Comparison of ENCODE assay signal across 8 cellular contexts in genomic region chr18:77114564-77115391, GRCh38. TPM values are rescaled to one million over a fixed set of nuclear protein-coding genes. Genes with fewer than 3 reads are reported as not detected.
DNase-seq lines count a peak whose midpoint lies in the region; ATAC-seq and TF ChIP-seq lines count a peak whose summit lies in the region.

No MANE protein-coding gene starts in this region.

- no peaks in the 10 kb centered on the region for H3K9me3 Mint-ChIP-seq in IgD-negative memory B cell

- H3K27me3 Mint-ChIP-seq in IgD-negative memory B cell, result no peaks in the 10 kb centered on the region

- peak overlapping the region; percentile 37 for H3K4me2 ChIP-seq in skeletal muscle satellite cell (ENCODE audit: low read length)

- H3K36me3 Mint-ChIP-seq in IgD-negative memory B cell, result no peaks in the 10 kb centered on the region

- H3K4me1 Mint-ChIP-seq in IgD-negative memory B cell, result peaks cover 16 to 22% (median 17%) of the 10 kb centered on the region in 3 donors

- ATAC-seq in GM21515 (IDR thresholded peaks at IDR 0.05; ENCODE audit: unreplicated experiment), result peak; percentile 75

- H3K36me3 ChIP-seq in left ventricle myocardium inferior (no peaks in the 10 kb centered on the region), skeletal muscle satellite cell (ENCODE audit: insufficient read depth, low read length) (no peaks in the 10 kb centered on the region)

- intact Hi-C loops in left ventricle myocardium inferior (cut with micrococcal nuclease), result no loop called here

- TF ChIP-seq CTCF in left ventricle myocardium inferior (IDR thresholded peaks at IDR 0.05; ENCODE audit: borderline replicate concordance), result no peak

- H3K4me3 ChIP-seq in left ventricle myocardium inferior (peak overlapping the region; percentile 25), skeletal muscle satellite cell (ENCODE audit: low read length) (peak overlapping the region; percentile 14)

- peak overlapping the region in 2 of 3 donors; percentile 56 to 59 for H3K27ac Mint-ChIP-seq in IgD-negative memory B cell

- H3K27me3 ChIP-seq in left ventricle myocardium inferior (ENCODE audit: low read depth) (no peaks in the 10 kb centered on the region), skeletal muscle satellite cell (ENCODE audit: control insufficient read depth, insufficient read depth, low read length) (no peaks in the 10 kb centered on the region)

- H3K27ac ChIP-seq in left ventricle myocardium inferior (replicated peaks), result peak overlapping the region; percentile 97

- peak; percentile 90 for DNase-seq in COLO668 (lab: John Stamatoyannopoulos, UW; ENCODE audit: unreplicated experiment)
- peak; percentile 47 for DNase-seq in activated gamma-delta T cell treated with Interleukin-2 at 50 U/mL for 16 hours
- DNase-seq in left ventricle myocardium inferior, result peak; percentile 87
- DNase-seq in stimulated activated CD4-positive, alpha-beta T cell treated with anti-CD3 and anti-CD28 coated beads, Interleukin-1b, Interleukin-23, amount 100 ng/mL, for 48 hours, result no peak
- DNase-seq in NCI-H1694 (lab: John Stamatoyannopoulos, UW), result no peak

- H3K9ac ChIP-seq in skeletal muscle satellite cell (ENCODE audit: low read depth, low read length), result peak overlapping the region; percentile 65

- peaks cover 50% of the 10 kb centered on the region for H3K4me1 ChIP-seq in left ventricle myocardium inferior
- H3K4me1 ChIP-seq in skeletal muscle satellite cell (ENCODE audit: control insufficient read depth, insufficient read depth, low read length), result peaks cover 20% of the 10 kb centered on the region

- no peak overlapping the region for H3K4me3 Mint-ChIP-seq in IgD-negative memory B cell

- H3K9me3 ChIP-seq in left ventricle myocardium inferior (replicated peaks) (no peaks in the 10 kb centered on the region), skeletal muscle satellite cell (replicated peaks; ENCODE audit: low read length) (no peaks in the 10 kb centered on the region)

RNA-seq across cellular contexts. Expression of gene MBP, which starts 17.8 kb away (rescaled TPM):
- 89.4 TPM for polyA plus RNA-seq in IgD-negative memory B cell
- 35.0 TPM for total RNA-seq in left ventricle myocardium inferior
- 3.1 and 6.8 TPM in 2 replicates for total RNA-seq in skeletal muscle satellite cell (2012; rRNA removed)

Comparison
In these comparisons a context has a peak if more than half of its experiments do, and no peak if none do; other contexts are left out.
1. DNase-seq: peak in COLO668 (single experiment), activated gamma-delta T cell treated with Interleukin-2 at 50 U/mL for 16 hours (single experiment) and left ventricle myocardium inferior (single experiment); none in stimulated activated CD4-positive, alpha-beta T cell treated with anti-CD3 and anti-CD28 coated beads, Interleukin-1b, Interleukin-23, amount 100 ng/mL, for 48 hours (single experiment) and NCI-H1694 (single experiment).